Comparison of ENCODE assay signal across 24 cellular contexts in the genomic region with DNA sequence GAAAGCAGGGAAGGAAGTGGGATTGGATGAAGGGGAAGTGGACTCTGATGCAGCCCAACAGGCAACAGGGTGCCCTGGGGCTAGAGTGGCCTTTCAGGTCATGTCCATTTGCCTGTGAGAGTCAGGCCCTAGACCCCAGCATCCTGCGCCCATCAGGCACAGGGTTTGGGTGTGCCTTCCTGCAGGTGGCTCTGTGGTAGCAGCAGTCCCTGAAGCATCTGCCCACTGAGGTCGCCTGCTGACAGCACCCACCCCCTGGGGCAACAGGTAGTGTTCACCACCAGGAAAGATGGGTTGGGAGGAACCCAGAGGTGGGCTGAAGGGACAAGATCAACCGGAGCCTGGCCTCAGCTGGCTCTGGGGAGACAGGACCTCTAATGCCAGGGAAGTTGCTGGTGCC. TPM values are rescaled to one million over a fixed set of nuclear protein-coding genes. Genes with fewer than 3 reads are reported as not detected.
"Had no signal": no experiment of that assay in that cellular context is flagged by ENCODE, and none has a peak within 500 bp of the region (broad histone marks: within the 10 kb centered on the region; RNA-seq: fewer than 3 reads in every experiment).

No MANE protein-coding gene starts in this region.

- DNase-seq: activated CD4-positive, alpha-beta T cell treated with anti-CD3 and anti-CD28 coated beads for 1 hour; activated CD4-positive, alpha-beta T cell treated with anti-CD3 and anti-CD28 coated beads, Interleukin-2, amount 50 U/mL, for 1 hour; activated CD8-positive, alpha-beta T cell treated with anti-CD3 and anti-CD28 coated beads, Interleukin-2, amount 10 ng/mL, durations not matched to agents 7 days and 5 days; activated gamma-delta T cell treated with Interleukin-2 at 50 U/mL for 16 hours; brain microvascular endothelial cell; caudate nucleus; glutamatergic neuron; hippocampal formation; kidney glomerular epithelial cell; left lung; naive thymus-derived CD8-positive, alpha-beta T cell; ovary; spleen; stimulated activated CD4-positive, alpha-beta T cell treated with anti-CD3 and anti-CD28 coated beads, Interleukin-4, amount 100 ng/mL, for 1 hour; stimulated activated naive CD8-positive, alpha-beta T cell treated with anti-CD3 and anti-CD28 coated beads, Interleukin-15, Interleukin-2, amounts not matched to agents 100 U/mL and 50 U/mL, for 24 hours; upper lobe of left lung had no signal

- H3K36me3 Mint-ChIP-seq: activated naive CD4-positive, alpha-beta T cell treated with anti-CD3 and anti-CD28 coated beads, Interleukin-2, amount 50 U/mL, for 72 hours; mesothelial cell of epicardium; naive thymus-derived CD8-positive, alpha-beta T cell; neural progenitor cell had no signal

- ATAC-seq: activated CD8-positive, alpha-beta T cell treated with anti-CD3 and anti-CD28 coated beads, Interleukin-2, amount 10 ng/mL, durations not matched to agents 7 days and 5 days; activated naive CD4-positive, alpha-beta T cell treated with anti-CD3 and anti-CD28 coated beads, Interleukin-2, amount 50 U/mL, for 72 hours; left lung; naive thymus-derived CD8-positive, alpha-beta T cell; stimulated activated naive CD8-positive, alpha-beta T cell treated with anti-CD3 and anti-CD28 coated beads, Interleukin-15, Interleukin-2, amounts not matched to agents 100 U/mL and 50 U/mL, for 24 hours had no signal

- H3K4me2 ChIP-seq: neural progenitor cell had no signal

- H3K9ac ChIP-seq: neural progenitor cell had no signal

- H3K4me3 ChIP-seq: ascending aorta, esophagus muscularis mucosa, left lung, neural progenitor cell, ovary, prostate gland, spleen, upper lobe of left lung had no signal

- H2AFZ ChIP-seq: neural progenitor cell had no signal

- H3K9me3 Mint-ChIP-seq: activated naive CD4-positive, alpha-beta T cell treated with anti-CD3 and anti-CD28 coated beads, Interleukin-2, amount 50 U/mL, for 72 hours; naive thymus-derived CD8-positive, alpha-beta T cell had no signal

- H3K4me3 Mint-ChIP-seq: activated CD8-positive, alpha-beta T cell treated with anti-CD3 and anti-CD28 coated beads, Interleukin-2, amount 10 ng/mL, durations not matched to agents 7 days and 5 days; activated T-helper 1 cell treated with anti-CD3 and anti-CD28 coated beads, Interleukin-12 subunit alpha, Interleukin-12 subunit beta, Interleukin-2, Interleukin-4 antibody, amounts not matched to agents 30 ng/mL and 10 ng/mL and 1 ng/mL, durations not matched to agents 14 hours and 24 hours and 36 hours; mesothelial cell of epicardium; naive thymus-derived CD8-positive, alpha-beta T cell; neural progenitor cell had no signal

- H3K36me3 ChIP-seq: ascending aorta, brain microvascular endothelial cell, esophagus muscularis mucosa, left lung, neural progenitor cell, ovary, prostate gland, spleen, upper lobe of left lung had no signal

- H3K4me1 ChIP-seq: prostate gland had no signal

- H3K27ac Mint-ChIP-seq: activated CD8-positive, alpha-beta T cell treated with anti-CD3 and anti-CD28 coated beads, Interleukin-2, amount 10 ng/mL, durations not matched to agents 7 days and 5 days; activated naive CD4-positive, alpha-beta T cell treated with anti-CD3 and anti-CD28 coated beads, Interleukin-2, amount 50 U/mL, for 72 hours; activated T-helper 1 cell treated with anti-CD3 and anti-CD28 coated beads, Interleukin-12 subunit alpha, Interleukin-12 subunit beta, Interleukin-2, Interleukin-4 antibody, amounts not matched to agents 30 ng/mL and 10 ng/mL and 1 ng/mL, durations not matched to agents 14 hours and 24 hours and 36 hours; mesothelial cell of epicardium; naive thymus-derived CD8-positive, alpha-beta T cell; neural progenitor cell had no signal

- H3K9me3 ChIP-seq: ascending aorta, ovary, prostate gland had no signal

- H3K27ac ChIP-seq: ascending aorta, brain microvascular endothelial cell, esophagus muscularis mucosa, left lung, neural progenitor cell, ovary, prostate gland, upper lobe of left lung had no signal

RNA-seq across cellular contexts. Expression of a gene that starts 3.6 kb away (rescaled TPM):
- total RNA-seq: activated T-helper 1 cell treated with anti-CD3 and anti-CD28 coated beads, Interleukin-12 subunit alpha, Interleukin-12 subunit beta, Interleukin-2, Interleukin-4 antibody, amounts not matched to agents 30 ng/mL and 10 ng/mL and 1 ng/mL, durations not matched to agents 14 hours and 24 hours and 36 hours; ascending aorta; lung microvascular endothelial cell had no signal
